ENCODE assay signal across 1 cellular context in genomic region chr10:123073187-123073586, GRCh38.
TF ChIP-seq lines count a peak whose summit lies in the region.

No MANE protein-coding gene starts in this region.

TF ChIP-seq in HCT116, 20 proteins besides CTCF, POLR2A, EP300 and RAD21 (continued from another document):
- TF ChIP-seq ZBTB33 (IDR thresholded peaks at IDR 0.05; ENCODE audit: extremely low read depth, insufficient replicate concordance, low read length) (no peak), ZFX (IDR thresholded peaks at IDR 0.05) (no peak), FOSL1 (IDR thresholded peaks at IDR 0.05; ENCODE audit: low read depth) (no peak)
